Comparison of ENCODE assay signal across 20 cellular contexts in genomic region chr1:62198781-62199125, GRCh38. TPM values are rescaled to one million over a fixed set of nuclear protein-coding genes. Genes with fewer than 3 reads are reported as not detected.
DNase-seq lines count a peak whose midpoint lies in the region; ATAC-seq, FAIRE-seq and TF ChIP-seq lines count a peak whose summit lies in the region.
"Had no signal": no experiment of that assay in that cellular context is flagged by ENCODE, and none has a peak within 500 bp of the region (broad histone marks: within the 10 kb centered on the region; RNA-seq: fewer than 3 reads in every experiment).

No MANE protein-coding gene starts in this region.

- in situ Hi-C loops in G401 (cut with HindIII; ENCODE audit: low sequenced_read_pairs) = no loop called here

- peak overlapping the region; percentile 90 for H3K27ac ChIP-seq in HUES64 (ENCODE audit: low read depth, low read length)
- no peak overlapping the region for H3K27ac ChIP-seq in caudate nucleus (ENCODE audit: low read depth, low read length)
- H3K27ac ChIP-seq in mesenchymal stem cell (ENCODE audit: low read length, poor library complexity, severe bottlenecking) = no peak overlapping the region
- H3K27ac ChIP-seq: ovary, upper lobe of left lung had no signal

- H3K18ac ChIP-seq in mesenchymal stem cell (ENCODE audit: low read depth in 1 of 2, low read length in 2 of 2) = no peak overlapping the region

- H2BK15ac ChIP-seq in mesenchymal stem cell (ENCODE audit: low read depth, poor library complexity, severe bottlenecking) = no peak overlapping the region

- no peak for FAIRE-seq in bronchial epithelial cell (lab: Jason Lieb, UNC)
- FAIRE-seq: kidney had no signal

- DNase-seq in A172 (ENCODE audit: low spot score) (peak; percentile 6), bronchial epithelial cell (ENCODE audit: low read depth) (peak; percentile 9), left lobe of liver (ENCODE audit: low spot score) (peak; percentile 63), caudate nucleus (lab: John Stamatoyannopoulos, UW) (no peak), G401 (ENCODE audit: low spot score) (no peak), mesenchymal stem cell (no peak), GM10248 (ENCODE audit: extremely low spot score) (no peak)
- DNase-seq: ACHN; activated CD4-positive, CD25-positive, alpha-beta regulatory T cell treated with anti-CD3 and anti-CD28 coated beads, Interleukin-2, amount 50 U/mL, for 72 hours; CD8-positive, alpha-beta T cell; GDM1; kidney; NCI-H1694 treated with DMSO at 0.1 percent for 48 hours; NCI-H446 treated with DMSO at 0.1 percent for 48 hours; SIG-M5; stimulated activated naive CD4-positive, alpha-beta T cell; upper lobe of left lung had no signal

- TF ChIP-seq CTCF in bronchial epithelial cell (IDR thresholded peaks at IDR 0.05; ENCODE audit: insufficient read depth, low read length, severe bottlenecking) (no peak), GM10248 (IDR thresholded peaks at IDR 0.05; ENCODE audit: control extremely low read depth, extremely low read depth, low read depth, missing control alignments) (no peak)

- CTCF ChIA-PET in GM10248 (lab: Yijun Ruan, JAX) = no interaction called here

- H3K27me3 ChIP-seq in HUES64 (ENCODE audit: insufficient read depth, low read length) = no peaks in the 10 kb centered on the region
- H3K27me3 ChIP-seq in bronchial epithelial cell (ENCODE audit: control insufficient read depth, insufficient read depth, low read length) = peaks cover 2% of the 10 kb centered on the region
- H3K27me3 ChIP-seq in mesenchymal stem cell (ENCODE audit: control insufficient read depth in 1 of 2, insufficient read depth in 1 of 2, low read length in 2 of 2) = peaks cover 19 to 26% of the 10 kb centered on the region in 2 experiments
- H3K27me3 ChIP-seq: ovary had no signal

- H2AK5ac ChIP-seq in mesenchymal stem cell (ENCODE audit: low read length, severe bottlenecking) = no peak overlapping the region

- H3K4me1 ChIP-seq in HUES64 (ENCODE audit: insufficient read depth, low read length) = peaks cover 40% of the 10 kb centered on the region
- H3K4me1 ChIP-seq in mesenchymal stem cell (ENCODE audit: control insufficient read depth, insufficient read depth, low read depth, low read length) = peaks cover 7% of the 10 kb centered on the region

- H4K91ac ChIP-seq in mesenchymal stem cell (ENCODE audit: low read length) = no peak overlapping the region

- H2BK120ac ChIP-seq in mesenchymal stem cell (ENCODE audit: low read depth, low read length) = no peak overlapping the region

- H3K9ac ChIP-seq in HUES64 (ENCODE audit: low read depth, low read length) (peak overlapping the region; percentile 64), mesenchymal stem cell (ENCODE audit: low read length) (no peak overlapping the region)

- H3K23ac ChIP-seq in mesenchymal stem cell (ENCODE audit: low read length in 2 of 2) = no peak overlapping the region

- no peak overlapping the region for H3K4ac ChIP-seq in mesenchymal stem cell (ENCODE audit: low read depth in 1 of 2, low read length in 2 of 2)

- no peak overlapping the region for H2BK5ac ChIP-seq in mesenchymal stem cell (ENCODE audit: low read depth, low read length, poor library complexity, severe bottlenecking)

- no peak overlapping the region for H2AFZ ChIP-seq in mesenchymal stem cell (ENCODE audit: low read depth, low read length)

- peaks cover 71% of the 10 kb centered on the region for H3K36me3 ChIP-seq in HUES64 (ENCODE audit: insufficient read depth, low read length)
- no peaks in the 10 kb centered on the region for H3K36me3 ChIP-seq in bronchial epithelial cell (ENCODE audit: control insufficient read depth, insufficient read depth, low read length)
- H3K36me3 ChIP-seq in mesenchymal stem cell (ENCODE audit: control insufficient read depth in 1 of 2, insufficient read depth in 2 of 2, low read depth in 1 of 2, low read length in 2 of 2) = no peaks in the 10 kb centered on the region
- H3K36me3 ChIP-seq: ovary, upper lobe of left lung had no signal

- no peak overlapping the region for H3K14ac ChIP-seq in mesenchymal stem cell (ENCODE audit: low read length in 2 of 2)

- H3K79me1 ChIP-seq in mesenchymal stem cell (replicated peaks; ENCODE audit: low read length, poor library complexity, severe bottlenecking) = no peaks in the 10 kb centered on the region

- peak; percentile 95 for ATAC-seq in left lobe of liver
- ATAC-seq: CD8-positive, alpha-beta T cell had no signal

- H3K9me3 ChIP-seq in HUES64 (ENCODE audit: insufficient read depth, low read depth, low read length) (no peaks in the 10 kb centered on the region), mesenchymal stem cell (ENCODE audit: control insufficient read depth, low read length) (peaks cover 4% of the 10 kb centered on the region)
- H3K9me3 ChIP-seq: upper lobe of left lung had no signal

- POLR2A ChIA-PET in GM10248 (lab: Yijun Ruan, JAX) = no interaction called here

- peak overlapping the region; percentile 46 for H3K4me3 ChIP-seq in HUES64 (ENCODE audit: low read length)
- H3K4me3 ChIP-seq in bronchial epithelial cell (ENCODE audit: low read depth, low read length) = no peak overlapping the region
- H3K4me3 ChIP-seq in mesenchymal stem cell (ENCODE audit: insufficient read depth in 1 of 2, low read depth in 1 of 2, low read length in 2 of 2) = no peak overlapping the region
- H3K4me3 ChIP-seq: ovary, upper lobe of left lung had no signal

- H3K4me2 ChIP-seq in mesenchymal stem cell (ENCODE audit: low read length, poor library complexity, severe bottlenecking) = no peak overlapping the region

- H4K8ac ChIP-seq in mesenchymal stem cell (ENCODE audit: low read length) = no peak overlapping the region

- 3% methylated on average over 3 of the region's 3 CpGs for WGBS in HUES64
- 13% methylated on average over 3 of the region's 3 CpGs for WGBS in mesenchymal stem cell

- no peak overlapping the region for H2BK12ac ChIP-seq in mesenchymal stem cell (ENCODE audit: low read length in 2 of 2)

RNA-seq across cellular contexts. Expression of gene L1TD1, which starts 4.1 kb away (rescaled TPM):
- total RNA-seq in A172 (2014; rRNA removed; shearing (Covaris generic)) = not detected in 2 replicates
- polyA plus RNA-seq in HUES64 (2013, experiment 1 of 2) = 269 TPM
- 243 TPM for polyA plus RNA-seq in HUES64 (2013, experiment 2 of 2)
- total RNA-seq in bronchial epithelial cell (under 0.01 and 0.13 TPM in 2 replicates), left lobe of liver (0.38 TPM)
- total RNA-seq in G401 (2014; rRNA removed; shearing (Covaris generic)) = not detected in 2 replicates
- 0.01 TPM for polyA plus RNA-seq in mesenchymal stem cell (2013, experiment 1 of 2)
- polyA plus RNA-seq in mesenchymal stem cell (2013, experiment 2 of 2) = 0.01 TPM
- total RNA-seq: CD8-positive, alpha-beta T cell; T-helper 2 cell treated with Interferon-gamma antibody and Interleukin-4, amounts not matched to agents 100 ng/mL and 5 ng/mL, for 36 hours had no signal

Comparison
In these comparisons a context has a peak if more than half of its experiments do, and no peak if none do; other contexts are left out.
1. DNase-seq: peak in A172 (single experiment), bronchial epithelial cell (single experiment) and left lobe of liver (single experiment); none in caudate nucleus (0 of 61), G401 (single experiment), mesenchymal stem cell (single experiment) and GM10248 (single experiment).